Comparison of ENCODE assay signal across 16 cellular contexts in the genomic region with DNA sequence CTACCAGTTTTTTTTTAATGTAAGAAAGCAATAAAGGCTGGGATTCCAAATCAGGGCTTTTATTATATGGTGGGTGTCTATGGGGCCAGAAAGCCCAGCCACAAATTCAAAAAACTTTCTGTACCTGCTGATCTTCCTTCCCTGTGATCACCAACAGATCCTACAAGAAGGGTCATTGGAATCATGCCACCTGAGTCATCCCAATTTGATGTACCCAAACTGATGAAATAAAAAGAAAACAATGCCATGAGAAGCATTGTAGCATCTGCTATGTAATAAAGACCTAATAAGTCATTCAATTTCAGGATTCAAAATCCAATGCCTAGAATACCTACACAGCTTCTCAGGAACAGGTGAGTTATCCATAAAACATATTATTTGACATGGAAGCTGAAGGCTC.
A peak's percentile ranks its signal among the peaks of the same experiment; 100 is the strongest.
DNase-seq lines count a peak whose midpoint lies in the region; ATAC-seq, FAIRE-seq and TF ChIP-seq lines count a peak whose summit lies in the region.
"Had no signal": no experiment of that assay in that cellular context is flagged by ENCODE, and none has a peak within 500 bp of the region (broad histone marks: within the 10 kb centered on the region; RNA-seq: fewer than 3 reads in every experiment).

No MANE protein-coding gene starts in this region.

- intact Hi-C loops in Right ventricle myocardium superior (cut with DNase I): no loop called here
- intact Hi-C loops in left colon (cut with DNase I, micrococcal nuclease): no loop called here

- no peak overlapping the region for H3K27ac Mint-ChIP-seq in activated naive CD4-positive, alpha-beta T cell treated with anti-CD3 and anti-CD28 coated beads, Interleukin-2, amount 10 ng/mL, durations not matched to agents 7 days and 5 days

- POLR2A ChIA-PET in A549 (lab: Yijun Ruan, JAX): no interaction called here

- no peaks in the 10 kb centered on the region for H3K27me3 Mint-ChIP-seq in activated naive CD4-positive, alpha-beta T cell treated with anti-CD3 and anti-CD28 coated beads, Interleukin-2, amount 10 ng/mL, durations not matched to agents 7 days and 5 days

- CTCF ChIA-PET in A549 (lab: Yijun Ruan, JAX): no interaction called here
- CTCF ChIA-PET in activated naive CD4-positive, alpha-beta T cell treated with anti-CD3 and anti-CD28 coated beads, Interleukin-2, amount 10 ng/mL, durations not matched to agents 7 days and 5 days (lab: Charles Lee): no interaction called here

- H3K27ac ChIP-seq in A549: no peak overlapping the region
- H3K27ac ChIP-seq in RWPE2 (ENCODE audit: poor library complexity, severe bottlenecking): peak overlapping the region; percentile 60

- H3K36me3 ChIP-seq in RWPE2 (ENCODE audit: low read depth): no peaks in the 10 kb centered on the region

- H3K9me3 Mint-ChIP-seq in activated naive CD4-positive, alpha-beta T cell treated with anti-CD3 and anti-CD28 coated beads, Interleukin-2, amount 10 ng/mL, durations not matched to agents 7 days and 5 days: peaks cover 1% of the 10 kb centered on the region

- H3K36me3 Mint-ChIP-seq in activated naive CD4-positive, alpha-beta T cell treated with anti-CD3 and anti-CD28 coated beads, Interleukin-2, amount 10 ng/mL, durations not matched to agents 7 days and 5 days: no peaks in the 10 kb centered on the region

- H3K4me1 ChIP-seq in A549 (peaks cover 20% of the 10 kb centered on the region), RWPE2 (ENCODE audit: insufficient read depth, poor library complexity, severe bottlenecking) (peaks cover 20% of the 10 kb centered on the region)
- H3K4me1 ChIP-seq: Caco-2 had no signal

- 0 out of 3 replicates have a peak, but pooled peaks cover 7% of the 10 kb centered on the region for H3K9me3 ChIP-seq in A549
- H3K9me3 ChIP-seq in RWPE2 (ENCODE audit: severe bottlenecking): no peaks in the 10 kb centered on the region
- H3K9me3 ChIP-seq: Caco-2 had no signal

- no peak for DNase-seq in A549 (ENCODE audit: low read depth in 1 of 2, low spot score in 1 of 2)
- peak; percentile 33 for DNase-seq in HCEC 1CT
- DNase-seq in RWPE2 (ENCODE audit: low spot score): no peak
- peak; percentile 76 for DNase-seq in fibroblast of mammary gland (ENCODE audit: low read depth)
- no peak for DNase-seq in Right ventricle myocardium superior
- no peak for DNase-seq in activated naive CD4-positive, alpha-beta T cell treated with anti-CD3 and anti-CD28 coated beads, Interleukin-2, amount 10 ng/mL, durations not matched to agents 7 days and 5 days
- no peak for DNase-seq in left colon
- DNase-seq: Caco-2, DMS153, NCI-H1048, NCI-H1436 treated with DMSO at 0.1 percent for 48 hours, NCI-H2081, NCI-H748 treated with DMSO at 0.1 percent for 48 hours had no signal

- H3K27me3 ChIP-seq in RWPE2 (ENCODE audit: insufficient read depth, poor library complexity, severe bottlenecking): no peaks in the 10 kb centered on the region

- TF ChIP-seq RAD21 in A549 (conservative IDR thresholded peaks at IDR 0.05 in 1 of 2, IDR thresholded peaks at IDR 0.05 in 1 of 2): no peak

- TF ChIP-seq POLR2A in A549 (IDR thresholded peaks at IDR 0.05; ENCODE audit: low read length): no peak

- H3K4me3 ChIP-seq in A549 (no peak overlapping the region), RWPE2 (ENCODE audit: severe bottlenecking) (no peak overlapping the region), fibroblast of mammary gland (ENCODE audit: control insufficient read depth, low read depth, low read length) (no peak overlapping the region)
- H3K4me3 ChIP-seq: K562 had no signal

- TF ChIP-seq EP300 in A549 (IDR thresholded peaks at IDR 0.05): no peak

- no peaks in the 10 kb centered on the region for H3K4me1 Mint-ChIP-seq in activated naive CD4-positive, alpha-beta T cell treated with anti-CD3 and anti-CD28 coated beads, Interleukin-2, amount 10 ng/mL, durations not matched to agents 7 days and 5 days

- TF ChIP-seq CTCF in A549 (IDR thresholded peaks at IDR 0.05) (no peak), RWPE2 (IDR thresholded peaks at IDR 0.05; ENCODE audit: poor library complexity, severe bottlenecking) (no peak), fibroblast of mammary gland (conservative IDR thresholded peaks at IDR 0.05; ENCODE audit: control insufficient read depth, insufficient read depth, low read depth, low read length) (no peak)

- ATAC-seq in A549 (no peak), RWPE2 (ENCODE audit: low read depth) (peak; percentile 33; the same call in 2 of the 3 replicates), Right ventricle myocardium superior (ENCODE audit: poor library complexity) (no peak), HG02678 (IDR thresholded peaks at IDR 0.05; ENCODE audit: unreplicated experiment) (no peak), left colon (no peak)
- ATAC-seq: HCT116, K562 had no signal

- H3K4me2 ChIP-seq in A549: no peak overlapping the region

- H3K4me3 Mint-ChIP-seq in activated naive CD4-positive, alpha-beta T cell treated with anti-CD3 and anti-CD28 coated beads, Interleukin-2, amount 10 ng/mL, durations not matched to agents 7 days and 5 days: no peak overlapping the region

- peak; percentile 73 for FAIRE-seq in A549 (lab: Jason Lieb, UNC)
- FAIRE-seq: K562 had no signal

TF ChIP-seq in A549, 52 proteins besides CTCF, POLR2A, EP300 and RAD21:
- TF ChIP-seq, protein P1, sequence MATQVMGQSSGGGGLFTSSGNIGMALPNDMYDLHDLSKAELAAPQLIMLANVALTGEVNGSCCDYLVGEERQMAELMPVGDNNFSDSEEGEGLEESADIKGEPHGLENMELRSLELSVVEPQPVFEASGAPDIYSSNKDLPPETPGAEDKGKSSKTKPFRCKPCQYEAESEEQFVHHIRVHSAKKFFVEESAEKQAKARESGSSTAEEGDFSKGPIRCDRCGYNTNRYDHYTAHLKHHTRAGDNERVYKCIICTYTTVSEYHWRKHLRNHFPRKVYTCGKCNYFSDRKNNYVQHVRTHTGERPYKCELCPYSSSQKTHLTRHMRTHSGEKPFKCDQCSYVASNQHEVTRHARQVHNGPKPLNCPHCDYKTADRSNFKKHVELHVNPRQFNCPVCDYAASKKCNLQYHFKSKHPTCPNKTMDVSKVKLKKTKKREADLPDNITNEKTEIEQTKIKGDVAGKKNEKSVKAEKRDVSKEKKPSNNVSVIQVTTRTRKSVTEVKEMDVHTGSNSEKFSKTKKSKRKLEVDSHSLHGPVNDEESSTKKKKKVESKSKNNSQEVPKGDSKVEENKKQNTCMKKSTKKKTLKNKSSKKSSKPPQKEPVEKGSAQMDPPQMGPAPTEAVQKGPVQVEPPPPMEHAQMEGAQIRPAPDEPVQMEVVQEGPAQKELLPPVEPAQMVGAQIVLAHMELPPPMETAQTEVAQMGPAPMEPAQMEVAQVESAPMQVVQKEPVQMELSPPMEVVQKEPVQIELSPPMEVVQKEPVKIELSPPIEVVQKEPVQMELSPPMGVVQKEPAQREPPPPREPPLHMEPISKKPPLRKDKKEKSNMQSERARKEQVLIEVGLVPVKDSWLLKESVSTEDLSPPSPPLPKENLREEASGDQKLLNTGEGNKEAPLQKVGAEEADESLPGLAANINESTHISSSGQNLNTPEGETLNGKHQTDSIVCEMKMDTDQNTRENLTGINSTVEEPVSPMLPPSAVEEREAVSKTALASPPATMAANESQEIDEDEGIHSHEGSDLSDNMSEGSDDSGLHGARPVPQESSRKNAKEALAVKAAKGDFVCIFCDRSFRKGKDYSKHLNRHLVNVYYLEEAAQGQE (IDR thresholded peaks at IDR 0.05): no peak
- no peak for TF ChIP-seq CBX2 (IDR thresholded peaks at IDR 0.05; ENCODE audit: borderline replicate concordance, low read depth)
- no peak for TF ChIP-seq SREBF2 (IDR thresholded peaks at IDR 0.05)
- TF ChIP-seq TFCP2L1 (CRISPR knock-in tag; IDR thresholded peaks at IDR 0.05): no peak
- TF ChIP-seq, protein P2, sequence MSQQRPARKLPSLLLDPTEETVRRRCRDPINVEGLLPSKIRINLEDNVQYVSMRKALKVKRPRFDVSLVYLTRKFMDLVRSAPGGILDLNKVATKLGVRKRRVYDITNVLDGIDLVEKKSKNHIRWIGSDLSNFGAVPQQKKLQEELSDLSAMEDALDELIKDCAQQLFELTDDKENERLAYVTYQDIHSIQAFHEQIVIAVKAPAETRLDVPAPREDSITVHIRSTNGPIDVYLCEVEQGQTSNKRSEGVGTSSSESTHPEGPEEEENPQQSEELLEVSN (IDR thresholded peaks at IDR 0.05; ENCODE audit: borderline replicate concordance, low read depth): no peak
- TF ChIP-seq ESRRA (IDR thresholded peaks at IDR 0.05; ENCODE audit: borderline replicate concordance, low read length): no peak
TF ChIP-seq in A549: peak in this region for 0.

Comparison
In these comparisons a context has a peak if more than half of its experiments do, and no peak if none do; other contexts are left out.
1. DNase-seq: peak in HCEC 1CT (single experiment) and fibroblast of mammary gland (single experiment); none in A549 (0 of 2), RWPE2 (single experiment), Right ventricle myocardium superior (single experiment), activated naive CD4-positive, alpha-beta T cell treated with anti-CD3 and anti-CD28 coated beads, Interleukin-2, amount 10 ng/mL, durations not matched to agents 7 days and 5 days (single experiment) and left colon (0 of 2).